25 cellular contexts compared by ENCODE assay signal in the genomic region with DNA sequence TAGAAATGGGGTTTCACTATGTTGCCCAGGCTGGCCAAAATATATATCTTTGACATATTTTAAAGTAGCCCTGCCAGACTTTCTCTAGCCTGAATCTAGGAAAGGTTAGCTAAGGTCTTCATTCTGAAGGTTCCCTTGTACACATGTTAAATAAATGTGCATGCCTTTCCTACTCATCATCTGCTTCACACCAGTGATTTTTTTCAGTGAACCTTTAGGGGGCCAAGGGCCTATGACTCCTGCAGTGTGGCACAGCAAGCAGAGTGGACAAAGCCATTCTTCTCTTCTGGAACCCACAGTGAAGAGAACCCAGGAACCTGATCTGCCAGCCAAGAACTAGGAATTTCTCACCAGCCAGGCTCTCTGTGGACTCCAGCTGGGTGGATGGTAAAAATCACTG.
"Had no signal": no experiment of that assay in that cellular context is flagged by ENCODE, and none has a peak within 500 bp of the region (broad histone marks: within the 10 kb centered on the region; RNA-seq: fewer than 3 reads in every experiment).

No MANE protein-coding gene starts in this region.

- ATAC-seq: esophagus mucosa; gastroesophageal sphincter; left cardiac atrium; lower lobe of right lung; naive thymus-derived CD4-positive, alpha-beta T cell; right lobe of liver; stimulated activated effector memory CD8-positive, alpha-beta T cell treated with anti-CD3 and anti-CD28 coated beads, Interleukin-12 subunit alpha, Interleukin-12 subunit beta, amount 100 ng/mL, for 72 hours; stimulated activated naive CD8-positive, alpha-beta T cell treated with anti-CD3 and anti-CD28 coated beads, Interleukin-15, Interleukin-2, amounts not matched to agents 100 U/mL and 50 U/mL, for 24 hours had no signal

- H3K4me3 ChIP-seq: coronary artery, dorsolateral prefrontal cortex, gastroesophageal sphincter, left ventricle myocardium inferior, lower lobe of right lung, prostate gland, right lobe of liver, suprapubic skin, thyroid gland had no signal

- H3K9me3 ChIP-seq: gastroesophageal sphincter, prostate gland, right lobe of liver, suprapubic skin, thyroid gland had no signal

- H3K4me1 Mint-ChIP-seq: naive thymus-derived CD4-positive, alpha-beta T cell; stimulated activated effector memory CD8-positive, alpha-beta T cell treated with anti-CD3 and anti-CD28 coated beads, Interleukin-12 subunit alpha, Interleukin-12 subunit beta, amount 100 ng/mL, for 72 hours had no signal

- H3K4me1 ChIP-seq: gastroesophageal sphincter, lower lobe of right lung, parathyroid adenoma, prostate gland, right lobe of liver had no signal

- H3K27me3 Mint-ChIP-seq: memory B cell, type B pancreatic cell had no signal

- H3K36me3 Mint-ChIP-seq: stimulated activated effector memory CD8-positive, alpha-beta T cell treated with anti-CD3 and anti-CD28 coated beads, Interleukin-12 subunit alpha, Interleukin-12 subunit beta, amount 100 ng/mL, for 72 hours; type B pancreatic cell had no signal

- H3K9ac ChIP-seq: parathyroid adenoma had no signal

- H3K27ac Mint-ChIP-seq: memory B cell; naive thymus-derived CD4-positive, alpha-beta T cell; nephron progenitor cell; stimulated activated effector memory CD8-positive, alpha-beta T cell treated with anti-CD3 and anti-CD28 coated beads, Interleukin-12 subunit alpha, Interleukin-12 subunit beta, amount 100 ng/mL, for 72 hours; type B pancreatic cell had no signal

- DNase-seq: dorsolateral prefrontal cortex; effector CD8-positive, alpha-beta T cell; glutamatergic neuron; islet precursor cell; left cardiac atrium; left ventricle myocardium inferior; lower lobe of right lung; midbrain; naive thymus-derived CD4-positive, alpha-beta T cell; nephron progenitor cell; retina; right lobe of liver; stimulated activated CD4-positive, alpha-beta T cell treated with anti-CD3 and anti-CD28 coated beads, Interleukin-4, amount 100 ng/mL, for 1 hour; stimulated activated CD8-positive, alpha-beta memory T cell treated with anti-CD3 and anti-CD28 coated beads, Interleukin-4, amount 100 ng/mL, for 48 hours; stimulated activated naive CD8-positive, alpha-beta T cell treated with anti-CD3 and anti-CD28 coated beads, Interleukin-15, Interleukin-2, amounts not matched to agents 100 U/mL and 50 U/mL, for 24 hours; thyroid gland had no signal

- H3K4me3 Mint-ChIP-seq: memory B cell; naive thymus-derived CD4-positive, alpha-beta T cell; nephron progenitor cell; stimulated activated effector memory CD8-positive, alpha-beta T cell treated with anti-CD3 and anti-CD28 coated beads, Interleukin-12 subunit alpha, Interleukin-12 subunit beta, amount 100 ng/mL, for 72 hours; type B pancreatic cell had no signal

- H3K27me3 ChIP-seq: dorsolateral prefrontal cortex, right lobe of liver, suprapubic skin, thyroid gland had no signal

- H3K36me3 ChIP-seq: gastroesophageal sphincter, left ventricle myocardium inferior, lower lobe of right lung, prostate gland, right lobe of liver, suprapubic skin, thyroid gland had no signal

- H3K27ac ChIP-seq: coronary artery, dorsolateral prefrontal cortex, gastroesophageal sphincter, left ventricle myocardium inferior, lower lobe of right lung, parathyroid adenoma, prostate gland, right lobe of liver, suprapubic skin, thyroid gland had no signal
